Comparison of ENCODE assay signal across 28 cellular contexts in the genomic region with DNA sequence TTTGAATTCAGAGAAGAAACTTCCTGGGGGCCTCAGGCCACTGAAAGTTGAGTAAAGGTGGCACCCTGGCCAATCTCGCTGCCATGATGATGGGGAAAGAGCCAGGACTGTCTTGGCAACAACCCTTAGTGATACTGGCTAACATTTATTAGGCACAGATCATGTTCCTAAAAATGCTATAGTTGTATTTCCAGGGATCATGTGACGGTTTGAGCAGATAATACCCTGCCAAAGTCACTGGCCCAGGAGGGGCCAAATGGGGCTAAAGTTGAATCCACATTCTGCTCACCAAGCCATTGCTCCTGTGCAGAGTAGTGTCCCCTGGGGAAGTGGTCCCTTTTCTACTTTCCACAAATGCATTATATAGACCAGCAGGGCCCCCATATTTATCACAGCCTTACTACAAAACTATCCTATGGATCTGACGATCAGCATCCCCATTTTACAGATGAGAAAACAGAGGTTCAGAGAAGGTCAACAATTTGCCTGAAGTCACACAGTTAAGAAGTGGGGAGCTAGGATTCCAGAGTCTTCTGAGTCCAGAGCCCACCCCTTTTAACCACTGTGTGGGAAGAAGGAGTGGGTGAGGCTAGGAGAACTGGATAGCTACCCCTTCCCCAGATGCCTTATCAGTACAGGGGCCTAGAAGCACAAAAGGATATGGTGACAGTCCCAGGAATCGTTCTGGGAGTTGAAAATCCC.
"Had no signal": no experiment of that assay in that cellular context is flagged by ENCODE, and none has a peak within 500 bp of the region (broad histone marks: within the 10 kb centered on the region; RNA-seq: fewer than 3 reads in every experiment).

No MANE protein-coding gene starts in this region.

- H3K27me3 ChIP-seq: ascending aorta, body of pancreas, Peyer's patch had no signal

- FAIRE-seq: bronchial epithelial cell had no signal

- H3K36me3 ChIP-seq: ascending aorta, Peyer's patch had no signal

- H3K27me3 Mint-ChIP-seq: activated CD4-positive, alpha-beta T cell treated with anti-CD3 and anti-CD28 coated beads, Interleukin-2, amount 10 ng/mL, durations not matched to agents 24 days and 14 days had no signal

- H3K4me3 Mint-ChIP-seq: activated CD4-positive, alpha-beta T cell treated with anti-CD3 and anti-CD28 coated beads, Interleukin-2, amount 10 ng/mL, durations not matched to agents 24 days and 14 days; activated CD8-positive, alpha-beta memory T cell treated with anti-CD3 and anti-CD28 coated beads, Interleukin-2, amount 10 ng/mL, durations not matched to agents 7 days and 5 days; activated naive CD8-positive, alpha-beta T cell treated with anti-CD3 and anti-CD28 coated beads, Interleukin-2, amount 50 U/mL, for 24 hours; activated T-cell treated with anti-CD3 and anti-CD28 coated beads, Interleukin-2, amount 50 U/mL, for 24 hours; central memory CD8-positive, alpha-beta T cell; T-helper 1 cell treated with Interleukin-12 subunit alpha and Interleukin-12 subunit beta and Interleukin-4 antibody, amounts not matched to agents 30 μg/mL and 1 μg/mL, for 36 hours had no signal

- H3K4me3 ChIP-seq: ascending aorta, body of pancreas, Peyer's patch had no signal

- H3K27ac Mint-ChIP-seq: activated CD4-positive, alpha-beta T cell treated with anti-CD3 and anti-CD28 coated beads, Interleukin-2, amount 10 ng/mL, durations not matched to agents 24 days and 14 days; activated CD8-positive, alpha-beta memory T cell treated with anti-CD3 and anti-CD28 coated beads, Interleukin-2, amount 10 ng/mL, durations not matched to agents 7 days and 5 days; activated naive CD4-positive, alpha-beta T cell treated with anti-CD3 and anti-CD28 coated beads, Interleukin-2, amount 50 U/mL, for 72 hours; activated naive CD8-positive, alpha-beta T cell treated with anti-CD3 and anti-CD28 coated beads, Interleukin-2, amount 50 U/mL, for 24 hours; activated T-cell treated with anti-CD3 and anti-CD28 coated beads, Interleukin-2, amount 50 U/mL, for 24 hours; T-helper 1 cell treated with Interleukin-12 subunit alpha and Interleukin-12 subunit beta and Interleukin-4 antibody, amounts not matched to agents 30 μg/mL and 1 μg/mL, for 36 hours; WTC11 had no signal

- H3K9me3 Mint-ChIP-seq: activated naive CD8-positive, alpha-beta T cell treated with anti-CD3 and anti-CD28 coated beads, Interleukin-2, amount 50 U/mL, for 24 hours; activated T-cell treated with anti-CD3 and anti-CD28 coated beads, Interleukin-2, amount 50 U/mL, for 24 hours; WTC11 had no signal

- H3K4me1 Mint-ChIP-seq: activated CD4-positive, alpha-beta T cell treated with anti-CD3 and anti-CD28 coated beads, Interleukin-2, amount 10 ng/mL, durations not matched to agents 24 days and 14 days; activated CD8-positive, alpha-beta memory T cell treated with anti-CD3 and anti-CD28 coated beads, Interleukin-2, amount 10 ng/mL, durations not matched to agents 7 days and 5 days; activated naive CD8-positive, alpha-beta T cell treated with anti-CD3 and anti-CD28 coated beads, Interleukin-2, amount 50 U/mL, for 24 hours; central memory CD8-positive, alpha-beta T cell had no signal

- ATAC-seq: activated CD8-positive, alpha-beta memory T cell treated with anti-CD3 and anti-CD28 coated beads, Interleukin-2, amount 10 ng/mL, durations not matched to agents 7 days and 5 days; activated naive CD4-positive, alpha-beta T cell treated with anti-CD3 and anti-CD28 coated beads, Interleukin-2, amount 50 U/mL, for 72 hours; activated naive CD8-positive, alpha-beta T cell treated with anti-CD3 and anti-CD28 coated beads, Interleukin-2, amount 50 U/mL, for 24 hours; body of pancreas had no signal

- H3K4me1 ChIP-seq: ascending aorta, body of pancreas, Peyer's patch had no signal

- DNase-seq: activated CD4-positive, alpha-beta T cell treated with anti-CD3 and anti-CD28 coated beads, Interleukin-2, amount 10 ng/mL, durations not matched to agents 24 days and 14 days; activated CD4-positive, alpha-beta T cell treated with anti-CD3 and anti-CD28 coated beads, Interleukin-2, amount 50 U/mL, for 48 hours; activated CD4-positive, CD25-positive, alpha-beta regulatory T cell treated with anti-CD3 and anti-CD28 coated beads, Interleukin-2, amount 50 U/mL, for 72 hours; activated CD8-positive, alpha-beta memory T cell treated with anti-CD3 and anti-CD28 coated beads, Interleukin-2, amount 10 ng/mL, durations not matched to agents 7 days and 5 days; activated effector memory CD4-positive, alpha-beta T cell treated with anti-CD3 and anti-CD28 coated beads, Interleukin-2, amount 50 U/mL, for 16 hours; activated naive CD4-positive, alpha-beta T cell treated with Interleukin-2 at 50 U/mL for 16 hours; activated naive CD8-positive, alpha-beta T cell treated with anti-CD3 and anti-CD28 coated beads, Interleukin-2, amount 50 U/mL, for 24 hours; activated T-cell treated with anti-CD3 and anti-CD28 coated beads, Interleukin-2, amount 50 U/mL, for 24 hours; amniotic stem cell; body of pancreas; Kasumi-1; NCI-H1105 treated with DMSO at 0.1 percent for 48 hours; NCI-H1436 treated with DMSO at 0.1 percent for 48 hours; NCI-H187; NCI-H2081; NCI-H510A treated with DMSO at 0.1 percent for 48 hours; NCI-H69; NK-92 treated with Interleukin-12 subunit alpha and Interleukin-12 subunit beta, amount 100 ng/mL, for 24 hours; OCI-M1; Peyer's patch; SHP77 treated with DMSO at 0.1 percent for 48 hours had no signal

- H3K36me3 Mint-ChIP-seq: activated CD8-positive, alpha-beta memory T cell treated with anti-CD3 and anti-CD28 coated beads, Interleukin-2, amount 10 ng/mL, durations not matched to agents 7 days and 5 days; activated naive CD4-positive, alpha-beta T cell treated with anti-CD3 and anti-CD28 coated beads, Interleukin-2, amount 50 U/mL, for 72 hours; WTC11 had no signal

- H3K9me3 ChIP-seq: ascending aorta, body of pancreas, Peyer's patch had no signal

- H3K27ac ChIP-seq: ascending aorta, body of pancreas, Peyer's patch, RWPE1 had no signal
